In the genomic region with DNA sequence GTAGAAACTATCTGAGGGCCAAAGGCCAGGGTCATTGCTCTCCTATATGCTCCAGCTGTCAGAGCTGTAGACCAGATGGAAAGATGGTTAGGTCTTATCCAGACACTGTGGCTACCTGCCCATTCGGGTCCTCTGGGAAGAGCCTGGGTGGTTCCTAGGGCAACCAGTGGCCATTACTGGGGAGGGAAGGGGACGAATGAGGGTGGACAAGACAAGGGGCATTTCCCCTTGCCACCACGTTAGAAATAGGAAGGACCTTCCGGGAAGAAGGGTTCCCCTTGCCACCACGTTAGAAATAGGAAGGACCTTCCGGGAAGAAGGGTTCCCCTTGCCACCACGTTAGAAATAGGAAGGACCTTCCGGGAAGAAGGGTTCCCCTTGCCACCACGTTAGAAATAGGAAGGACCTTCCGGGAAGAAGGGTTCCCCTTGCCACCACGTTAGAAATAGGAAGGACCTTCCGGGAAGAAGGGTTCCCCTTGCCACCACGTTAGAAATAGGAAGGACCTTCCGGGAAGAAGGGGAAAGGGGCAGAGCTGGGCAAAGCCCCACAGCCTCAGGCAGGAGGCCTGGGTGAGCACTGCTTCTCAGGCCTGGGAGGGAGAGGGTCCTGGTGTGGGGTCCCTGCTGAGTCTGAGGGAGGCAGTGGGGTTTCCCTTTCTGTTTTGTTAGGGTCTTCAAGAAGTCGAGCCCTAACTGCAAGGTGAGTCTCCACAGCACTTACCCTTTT, we compare ENCODE assay signal across 7 cellular contexts. TPM values are rescaled to one million over a fixed set of nuclear protein-coding genes. Genes with fewer than 3 reads are reported as not detected.
DNase-seq lines count a peak whose midpoint lies in the region; ATAC-seq and TF ChIP-seq lines count a peak whose summit lies in the region.
"Not testable (repeated sequence)": the region's sequence is repeated elsewhere in the genome, so short reads cannot be mapped to it uniquely, and the experiment has no call there.
"Had no signal": no experiment of that assay in that cellular context is flagged by ENCODE, and none has a peak within 500 bp of the region (broad histone marks: within the 10 kb centered on the region; RNA-seq: fewer than 3 reads in every experiment).

No MANE protein-coding gene starts in this region.

- peaks cover 39% of the 10 kb centered on the region for H3K4me1 Mint-ChIP-seq in T-helper 17 cell
- H3K4me1 Mint-ChIP-seq in activated T-helper 17 cell treated with anti-CD3 and anti-CD28 coated beads, Interleukin-2, amount 50 U/mL, for 72 hours, result peaks cover 24% of the 10 kb centered on the region
- peaks cover 66 to 70% of the 10 kb centered on the region in 2 donors for H3K4me1 Mint-ChIP-seq in natural killer cell treated with Interleukin-12 subunit alpha and Interleukin-12 subunit beta and Interleukin-15 and Interleukin-18, amount 100 ng/mL, for 72 hours (ENCODE audit: low read depth in 2 of 2)

- H3K27ac Mint-ChIP-seq in T-helper 17 cell, result peak overlapping the region; percentile 95
- H3K27ac Mint-ChIP-seq in activated T-helper 17 cell treated with anti-CD3 and anti-CD28 coated beads, Interleukin-2, amount 50 U/mL, for 72 hours, result peak overlapping the region; percentile 89
- H3K27ac Mint-ChIP-seq in natural killer cell treated with Interleukin-12 subunit alpha and Interleukin-12 subunit beta and Interleukin-15 and Interleukin-18, amount 100 ng/mL, for 72 hours, result peak overlapping the region; percentile 94 to 99

- DNase-seq in T-helper 17 cell; effector memory CD4-positive, alpha-beta T cell; upper lobe of left lung: not testable (repeated sequence)
- DNase-seq in natural killer cell treated with Interleukin-12 subunit alpha and Interleukin-12 subunit beta and Interleukin-15 and Interleukin-18, amount 100 ng/mL, for 72 hours (ENCODE audit: low spot score), result peak; percentile 88

- TF ChIP-seq EP300 in upper lobe of left lung (IDR thresholded peaks at IDR 0.05), result not testable (repeated sequence)

- H3K27ac ChIP-seq in DOHH2 (ENCODE audit: low read depth, low read length), result not testable (repeated sequence)
- peak overlapping the region; percentile 68 for H3K27ac ChIP-seq in effector memory CD4-positive, alpha-beta T cell (ENCODE audit: insufficient read depth, low read length, poor library complexity, severe bottlenecking)
- H3K27ac ChIP-seq in upper lobe of left lung, result peak overlapping the region; percentile 70 to 82 (median 74)

- not testable (repeated sequence) for H3K9me2 ChIP-seq in DOHH2 (replicated peaks; ENCODE audit: control insufficient read depth, low read length)

- H3K4me1 ChIP-seq in DOHH2 (ENCODE audit: control insufficient read depth, low read length) (peaks cover 28% of the 10 kb centered on the region), upper lobe of left lung (peaks cover 15 to 50% (median 35%) of the 10 kb centered on the region in 4 donors)
- peaks cover 53% of the 10 kb centered on the region for H3K4me1 ChIP-seq in effector memory CD4-positive, alpha-beta T cell (ENCODE audit: control insufficient read depth, insufficient read depth, low read length, poor library complexity, severe bottlenecking)

- not testable (repeated sequence) for H3K4me3 ChIP-seq in DOHH2 (ENCODE audit: low read length)
- H3K4me3 ChIP-seq in effector memory CD4-positive, alpha-beta T cell (ENCODE audit: insufficient read depth, low read depth, low read length, poor library complexity, severe bottlenecking), result peak overlapping the region; percentile 43
- peak overlapping the region in 1 of 4 donors; percentile 29 for H3K4me3 ChIP-seq in upper lobe of left lung

- H3K79me2 ChIP-seq in DOHH2 (ENCODE audit: control insufficient read depth, low read length), result peaks cover 21% of the 10 kb centered on the region

- not testable (repeated sequence) for H3K36me3 Mint-ChIP-seq in T-helper 17 cell (ENCODE audit: low read depth)
- peaks cover 72% of the 10 kb centered on the region for H3K36me3 Mint-ChIP-seq in activated T-helper 17 cell treated with anti-CD3 and anti-CD28 coated beads, Interleukin-2, amount 50 U/mL, for 72 hours (ENCODE audit: low read depth)
- peaks cover 30% of the 10 kb centered on the region for H3K36me3 Mint-ChIP-seq in natural killer cell treated with Interleukin-12 subunit alpha and Interleukin-12 subunit beta and Interleukin-15 and Interleukin-18, amount 100 ng/mL, for 72 hours

- not testable (repeated sequence) for H4K20me1 ChIP-seq in DOHH2 (ENCODE audit: control insufficient read depth, insufficient read depth, low read depth, low read length)

- not testable (repeated sequence) for TF ChIP-seq POLR2A in upper lobe of left lung (IDR thresholded peaks at IDR 0.05)

- not testable (repeated sequence) for TF ChIP-seq CTCF in DOHH2 (IDR thresholded peaks at IDR 0.05; ENCODE audit: low read depth, low read length, poor library complexity, severe bottlenecking); upper lobe of left lung (IDR thresholded peaks at IDR 0.05)

- not testable (repeated sequence) for H3K9me3 Mint-ChIP-seq in activated T-helper 17 cell treated with anti-CD3 and anti-CD28 coated beads, Interleukin-2, amount 50 U/mL, for 72 hours; natural killer cell treated with Interleukin-12 subunit alpha and Interleukin-12 subunit beta and Interleukin-15 and Interleukin-18, amount 100 ng/mL, for 72 hours

- not testable (repeated sequence) for H3K27me3 Mint-ChIP-seq in T-helper 17 cell; activated T-helper 17 cell treated with anti-CD3 and anti-CD28 coated beads, Interleukin-2, amount 50 U/mL, for 72 hours; natural killer cell treated with Interleukin-12 subunit alpha and Interleukin-12 subunit beta and Interleukin-15 and Interleukin-18, amount 100 ng/mL, for 72 hours

- H3K4me3 Mint-ChIP-seq in T-helper 17 cell, result peak overlapping the region; percentile 88
- H3K4me3 Mint-ChIP-seq in activated T-helper 17 cell treated with anti-CD3 and anti-CD28 coated beads, Interleukin-2, amount 50 U/mL, for 72 hours, result peak overlapping the region; percentile 85
- peak overlapping the region; percentile 96 for H3K4me3 Mint-ChIP-seq in natural killer cell treated with Interleukin-12 subunit alpha and Interleukin-12 subunit beta and Interleukin-15 and Interleukin-18, amount 100 ng/mL, for 72 hours

- H3F3A ChIP-seq in DOHH2 (ENCODE audit: control insufficient read depth, insufficient read depth), result not testable (repeated sequence)

- H3K27me3 ChIP-seq in DOHH2 (ENCODE audit: control insufficient read depth, low read length); effector memory CD4-positive, alpha-beta T cell (replicated peaks; ENCODE audit: control insufficient read depth, insufficient read depth, low read length, poor library complexity, severe bottlenecking); upper lobe of left lung: not testable (repeated sequence)

- H3K9me3 ChIP-seq in DOHH2 (ENCODE audit: control insufficient read depth, insufficient read depth, low read length); T-helper 17 cell (ENCODE audit: control insufficient read depth, low read length, poor library complexity, severe bottlenecking); effector memory CD4-positive, alpha-beta T cell (ENCODE audit: control insufficient read depth, low read length); upper lobe of left lung: not testable (repeated sequence)

- peak overlapping the region; percentile 14 for H3K4me2 ChIP-seq in DOHH2 (ENCODE audit: low read length)

- 69 to 72% methylated on average over 7 to 8 of the region's 15 CpGs for WGBS in upper lobe of left lung, 2 donors

- ATAC-seq in T-helper 17 cell; activated T-helper 17 cell treated with anti-CD3 and anti-CD28 coated beads, Interleukin-2, amount 50 U/mL, for 72 hours (replicated peaks); upper lobe of left lung (ENCODE audit: low FRiP score in 2 of 2): not testable (repeated sequence)
- ATAC-seq in natural killer cell treated with Interleukin-12 subunit alpha and Interleukin-12 subunit beta and Interleukin-15 and Interleukin-18, amount 100 ng/mL, for 72 hours, result peak; percentile 11 to 54

- peaks cover 22% of the 10 kb centered on the region for H3K36me3 ChIP-seq in DOHH2 (ENCODE audit: control insufficient read depth, low read length)
- H3K36me3 ChIP-seq in effector memory CD4-positive, alpha-beta T cell (ENCODE audit: control insufficient read depth, insufficient read depth, low read length), result peaks cover 32% of the 10 kb centered on the region
- peaks cover 3 to 38% (median 31%) of the 10 kb centered on the region in 4 donors for H3K36me3 ChIP-seq in upper lobe of left lung

RNA-seq across cellular contexts. Expression of a gene that starts 4.1 kb away (rescaled TPM):
- total RNA-seq in T-helper 17 cell (100 to 1,000 TPM; 220 to 255 TPM), upper lobe of left lung (100 to 1,000 TPM in 5 of 6 donors, 10 to 100 TPM in 1; 67.3 to 336 (median 176) TPM)
- total RNA-seq in activated T-helper 17 cell treated with anti-CD3 and anti-CD28 coated beads, Interleukin-2, amount 50 U/mL, for 72 hours, result 100 to 1,000 TPM; 281 to 307 TPM
- 100 to 1,000 TPM; 834 to 935 TPM for total RNA-seq in natural killer cell treated with Interleukin-12 subunit alpha and Interleukin-12 subunit beta and Interleukin-15 and Interleukin-18, amount 100 ng/mL, for 72 hours

RNA-seq across cellular contexts. Expression of a gene that starts 10.6 kb away (rescaled TPM):
- 10 to 100 TPM; 38.0 to 44.9 TPM for total RNA-seq in T-helper 17 cell
- total RNA-seq in activated T-helper 17 cell treated with anti-CD3 and anti-CD28 coated beads, Interleukin-2, amount 50 U/mL, for 72 hours, result 100 to 1,000 TPM in 1 of 2 donors, 10 to 100 TPM in 1; 87.1 to 107 TPM
- 100 to 1,000 TPM in 1 of 2 donors, 10 to 100 TPM in 1; 76.9 to 161 TPM for total RNA-seq in natural killer cell treated with Interleukin-12 subunit alpha and Interleukin-12 subunit beta and Interleukin-15 and Interleukin-18, amount 100 ng/mL, for 72 hours
- 10 to 100 TPM; 14.6 to 67.1 (median 34.2) TPM for total RNA-seq in upper lobe of left lung

RNA-seq across cellular contexts. Expression of a gene that starts 16.7 kb away (rescaled TPM):
- total RNA-seq in T-helper 17 cell, result 1 to 10 TPM; 5.9 to 9.3 TPM
- total RNA-seq in activated T-helper 17 cell treated with anti-CD3 and anti-CD28 coated beads, Interleukin-2, amount 50 U/mL, for 72 hours, result 10 to 100 TPM; 25.3 to 25.7 TPM
- total RNA-seq in natural killer cell treated with Interleukin-12 subunit alpha and Interleukin-12 subunit beta and Interleukin-15 and Interleukin-18, amount 100 ng/mL, for 72 hours, result 10 to 100 TPM; 27.2 to 34.6 TPM
- 10 to 100 TPM; 18.4 to 33.4 (median 24.2) TPM for total RNA-seq in upper lobe of left lung

RNA-seq across cellular contexts. Expression of a gene that starts 25.1 kb away (rescaled TPM):
- total RNA-seq in T-helper 17 cell (1 to 10 TPM; 1.0 to 1.6 TPM), upper lobe of left lung (10 to 100 TPM in 4 of 6 donors, 1 to 10 TPM in 2; 3.5 to 22.8 (median 11.9) TPM)
- total RNA-seq in activated T-helper 17 cell treated with anti-CD3 and anti-CD28 coated beads, Interleukin-2, amount 50 U/mL, for 72 hours, result under 1 TPM in 1 of 2 donors, not detected in 1; 0.42 TPM
- 1 to 10 TPM; 1.0 to 2.3 TPM for total RNA-seq in natural killer cell treated with Interleukin-12 subunit alpha and Interleukin-12 subunit beta and Interleukin-15 and Interleukin-18, amount 100 ng/mL, for 72 hours
- total RNA-seq: endodermal cell had no signal

RNA-seq across cellular contexts. Expression of a gene that starts 25.2 kb away (rescaled TPM):
- 10 to 100 TPM; 10.3 to 15.3 TPM for total RNA-seq in T-helper 17 cell
- total RNA-seq in activated T-helper 17 cell treated with anti-CD3 and anti-CD28 coated beads, Interleukin-2, amount 50 U/mL, for 72 hours, result 1 to 10 TPM; 2.7 to 6.7 TPM
- total RNA-seq in natural killer cell treated with Interleukin-12 subunit alpha and Interleukin-12 subunit beta and Interleukin-15 and Interleukin-18, amount 100 ng/mL, for 72 hours, result 10 to 100 TPM; 22.6 to 46.3 TPM
- 100 to 1,000 TPM in 3 of 6 donors, 10 to 100 TPM in 3; 62.9 to 281 (median 122) TPM for total RNA-seq in upper lobe of left lung
